26 cellular contexts compared by ENCODE assay signal in genomic region chr1:181351740-181352139, GRCh38.
"Had no signal": no experiment of that assay in that cellular context is flagged by ENCODE, and none has a peak within 500 bp of the region (broad histone marks: within the 10 kb centered on the region; RNA-seq: fewer than 3 reads in every experiment).

No MANE protein-coding gene starts in this region.

- H3K27me3 Mint-ChIP-seq: naive thymus-derived CD8-positive, alpha-beta T cell; stimulated activated naive CD8-positive, alpha-beta T cell treated with anti-CD3 and anti-CD28 coated beads, Interleukin-15, Interleukin-2, amounts not matched to agents 100 ng/mL and 50 ng/mL, for 24 hours had no signal

- H3K4me3 ChIP-seq: pancreas, prostate gland, right lobe of liver, sigmoid colon, stomach, thoracic aorta, thyroid gland, tibial nerve, upper lobe of right lung, uterus had no signal

- H3K27ac Mint-ChIP-seq: natural killer cell treated with Interleukin-12 subunit alpha and Interleukin-12 subunit beta and Interleukin-15 and Interleukin-18, amount 100 ng/mL, for 72 hours; nephron progenitor cell; stimulated activated effector memory CD8-positive, alpha-beta T cell treated with anti-CD3 and anti-CD28 coated beads, Interleukin-12 subunit alpha, Interleukin-12 subunit beta, amount 100 ng/mL, for 72 hours; stimulated activated naive B cell treated with anti-CD40 and anti-IgM and Interleukin-4, amounts not matched to agents 10 μg/mL and 1 μg/mL and 100 μg/mL, for 72 hours; stimulated activated naive CD8-positive, alpha-beta T cell treated with anti-CD3 and anti-CD28 coated beads, Interleukin-15, Interleukin-2, amounts not matched to agents 100 ng/mL and 50 ng/mL, for 24 hours had no signal

- H3K9me3 ChIP-seq: neutrophil, pancreas, prostate gland, right lobe of liver, sigmoid colon, stomach, thoracic aorta, thyroid gland, tibial nerve, upper lobe of right lung, uterus had no signal

- H3K9me3 Mint-ChIP-seq: naive thymus-derived CD8-positive, alpha-beta T cell; natural killer cell treated with Interleukin-12 subunit alpha and Interleukin-12 subunit beta and Interleukin-15 and Interleukin-18, amount 100 ng/mL, for 72 hours; nephron progenitor cell; neural crest cell; stimulated activated effector memory CD8-positive, alpha-beta T cell treated with anti-CD3 and anti-CD28 coated beads, Interleukin-12 subunit alpha, Interleukin-12 subunit beta, amount 100 ng/mL, for 72 hours; stimulated activated naive B cell treated with anti-CD40 and anti-IgM and Interleukin-4, amounts not matched to agents 10 μg/mL and 1 μg/mL and 100 μg/mL, for 72 hours; stimulated activated naive CD8-positive, alpha-beta T cell treated with anti-CD3 and anti-CD28 coated beads, Interleukin-15, Interleukin-2, amounts not matched to agents 100 ng/mL and 50 ng/mL, for 24 hours had no signal

- H3K36me3 Mint-ChIP-seq: naive thymus-derived CD8-positive, alpha-beta T cell; natural killer cell treated with Interleukin-12 subunit alpha and Interleukin-12 subunit beta and Interleukin-15 and Interleukin-18, amount 100 ng/mL, for 72 hours; stimulated activated effector memory CD8-positive, alpha-beta T cell treated with anti-CD3 and anti-CD28 coated beads, Interleukin-12 subunit alpha, Interleukin-12 subunit beta, amount 100 ng/mL, for 72 hours; stimulated activated naive B cell treated with anti-CD40 and anti-IgM and Interleukin-4, amounts not matched to agents 10 μg/mL and 1 μg/mL and 100 μg/mL, for 72 hours had no signal

- H3K4me1 Mint-ChIP-seq: neural crest cell; stimulated activated effector memory CD8-positive, alpha-beta T cell treated with anti-CD3 and anti-CD28 coated beads, Interleukin-12 subunit alpha, Interleukin-12 subunit beta, amount 100 ng/mL, for 72 hours; stimulated activated naive B cell treated with anti-CD40 and anti-IgM and Interleukin-4, amounts not matched to agents 10 μg/mL and 1 μg/mL and 100 μg/mL, for 72 hours had no signal

- DNase-seq: naive thymus-derived CD8-positive, alpha-beta T cell; nephron progenitor cell; pancreas; retina; right cardiac atrium; right lobe of liver; sigmoid colon; small intestine; stimulated activated CD4-positive, alpha-beta T cell treated with anti-CD3 and anti-CD28 coated beads, Interleukin-15, amount 100 ng/mL, for 24 hours; stimulated activated CD4-positive, alpha-beta T cell treated with anti-CD3 and anti-CD28 coated beads, Interleukin-2, amount 100 ng/mL, for 48 hours; stimulated activated CD4-positive, alpha-beta T cell treated with anti-CD3 and anti-CD28 coated beads, Interleukin-4, amount 100 ng/mL, for 24 hours; stimulated activated naive B cell treated with anti-CD40 and anti-IgM and Interleukin-4, amounts not matched to agents 10 μg/mL and 1 μg/mL and 100 μg/mL, for 72 hours; stimulated activated naive CD4-positive, alpha-beta T cell treated with Interleukin-2 at 50 U/mL for 16 hours; stomach; thyroid gland; trophoblast cell; upper lobe of right lung; uterus had no signal

- ATAC-seq: naive thymus-derived CD8-positive, alpha-beta T cell; pancreas; right lobe of liver; stimulated activated effector memory CD8-positive, alpha-beta T cell treated with anti-CD3 and anti-CD28 coated beads, Interleukin-12 subunit alpha, Interleukin-12 subunit beta, amount 100 ng/mL, for 72 hours; stimulated activated naive B cell treated with anti-CD40 and anti-IgM and Interleukin-4, amounts not matched to agents 10 μg/mL and 1 μg/mL and 100 μg/mL, for 72 hours; upper lobe of right lung had no signal

- H3K27ac ChIP-seq: neutrophil, pancreas, prostate gland, right lobe of liver, sigmoid colon, stomach, thoracic aorta, thyroid gland, tibial nerve, upper lobe of right lung, uterus had no signal

- H3K27me3 ChIP-seq: pancreas, right lobe of liver, sigmoid colon, thyroid gland, tibial nerve, upper lobe of right lung, uterus had no signal

- H3K4me1 ChIP-seq: pancreas, prostate gland, right lobe of liver, stomach, tibial nerve, upper lobe of right lung, uterus had no signal

- H3K36me3 ChIP-seq: neutrophil, pancreas, prostate gland, right lobe of liver, sigmoid colon, stomach, thoracic aorta, thyroid gland, tibial nerve, upper lobe of right lung, uterus had no signal

- H3K4me3 Mint-ChIP-seq: naive thymus-derived CD8-positive, alpha-beta T cell; natural killer cell treated with Interleukin-12 subunit alpha and Interleukin-12 subunit beta and Interleukin-15 and Interleukin-18, amount 100 ng/mL, for 72 hours; nephron progenitor cell; neural crest cell; stimulated activated effector memory CD8-positive, alpha-beta T cell treated with anti-CD3 and anti-CD28 coated beads, Interleukin-12 subunit alpha, Interleukin-12 subunit beta, amount 100 ng/mL, for 72 hours; stimulated activated naive B cell treated with anti-CD40 and anti-IgM and Interleukin-4, amounts not matched to agents 10 μg/mL and 1 μg/mL and 100 μg/mL, for 72 hours; stimulated activated naive CD8-positive, alpha-beta T cell treated with anti-CD3 and anti-CD28 coated beads, Interleukin-15, Interleukin-2, amounts not matched to agents 100 ng/mL and 50 ng/mL, for 24 hours had no signal
